ENCODE assay signal across 1 cellular context in genomic region chr21:29875873-29876272, GRCh38.
TF ChIP-seq lines count a peak whose summit lies in the region.

No MANE protein-coding gene starts in this region.

TF ChIP-seq in SK-N-SH treated with all-trans-retinoic acid at 6 μM for 48 hours, 23 proteins besides CTCF, POLR2A, EP300 and RAD21 (continued from another document):
- TF ChIP-seq CSRNP3 (CRISPR knock-in tag; IDR thresholded peaks at IDR 0.05) (no peak), GLIS3 (CRISPR knock-in tag; IDR thresholded peaks at IDR 0.05) (no peak), ZFP30 (CRISPR knock-in tag; IDR thresholded peaks at IDR 0.05) (no peak)
TF ChIP-seq in SK-N-SH treated with all-trans-retinoic acid at 6 μM for 48 hours: peak in this region for 0.
